ENCODE assay signal across 1 cellular context in genomic region chr3:49104052-49104426, GRCh38.
TF ChIP-seq lines count a peak whose summit lies in the region.

No MANE protein-coding gene starts in this region.

TF ChIP-seq in GM12878, 131 proteins besides CTCF, POLR2A, EP300 and RAD21:
- TF ChIP-seq KDM1A (IDR thresholded peaks at IDR 0.05; ENCODE audit: borderline replicate concordance) (no peak), CBFB (IDR thresholded peaks at IDR 0.05; ENCODE audit: low read depth) (no peak), MAX (IDR thresholded peaks at IDR 0.05; ENCODE audit: low read depth, low read length) (0 out of 2 replicates have a peak, but pooled peaks have one; percentile 1), MXI1 (IDR thresholded peaks at IDR 0.05; ENCODE audit: low read depth, low read length) (0 out of 2 replicates have a peak, but pooled peaks have one; percentile 26), ZNF217 (IDR thresholded peaks at IDR 0.05) (no peak), YBX1 (IDR thresholded peaks at IDR 0.05) (no peak), CEBPB (IDR thresholded peaks at IDR 0.05; ENCODE audit: borderline replicate concordance in 1 of 2, low read depth in 2 of 2, low read length in 2 of 2) (no peak)
